In the genomic region with DNA sequence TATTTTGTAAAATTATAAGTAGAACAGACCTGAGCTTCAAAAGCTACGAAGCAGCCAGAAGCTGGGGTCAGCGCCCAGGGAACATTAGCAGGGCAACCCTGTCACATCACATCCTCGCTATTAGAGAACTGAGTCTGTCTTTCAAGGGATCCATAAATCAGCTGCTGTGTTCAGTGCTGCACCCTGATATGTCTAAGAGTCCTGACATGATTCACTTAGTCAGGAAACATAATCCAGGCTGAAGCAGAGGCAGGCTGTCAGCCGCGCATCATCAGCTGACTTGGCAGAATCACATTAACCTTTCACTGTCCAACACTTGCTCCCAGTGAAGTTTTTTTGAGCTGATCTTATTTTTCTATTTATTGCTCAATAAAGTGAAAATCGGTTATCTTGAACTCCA, we compare ENCODE assay signal across 10 cellular contexts. TPM values are rescaled to one million over a fixed set of nuclear protein-coding genes. Genes with fewer than 3 reads are reported as not detected.
DNase-seq lines count a peak whose midpoint lies in the region; ATAC-seq and TF ChIP-seq lines count a peak whose summit lies in the region.
"Had no signal": no experiment of that assay in that cellular context is flagged by ENCODE, and none has a peak within 500 bp of the region (broad histone marks: within the 10 kb centered on the region; RNA-seq: fewer than 3 reads in every experiment).

No MANE protein-coding gene starts in this region.

- POLR2A ChIA-PET in MCF 10A (lab: Yijun Ruan, JAX), result interaction anchor here (0.6 to 1.1 kb wide), 3 partner anchors 9 to 354 kb away, joined by 3 to 4 read pairs (median 3); no protein-coding TSS in a partner anchor

- H3K27me3 ChIP-seq in breast epithelium, result no peaks in the 10 kb centered on the region
- H3K27me3 ChIP-seq: BLaER1 treated with 17β-estradiol and CSF1 and Interleukin-3, amounts not matched to agents 10 nM and 100 nM had no signal

- DNase-seq in MCF 10A (ENCODE audit: unreplicated experiment) (peak; percentile 43), breast epithelium (ENCODE audit: low spot score in 2 of 2) (no peak), astrocyte of the spinal cord (ENCODE audit: low read depth, low spot score) (peak; percentile 39), hepatic stellate cell (ENCODE audit: low spot score) (peak; percentile 11), superior temporal gyrus (ENCODE audit: extremely low spot score) (peak; percentile 80)
- DNase-seq in natural killer cell treated with Interleukin-12 subunit alpha and Interleukin-12 subunit beta and Interleukin-15 and Interleukin-18, amount 100 ng/mL, for 72 hours (ENCODE audit: low spot score), result no peak
- DNase-seq: activated CD8-positive, alpha-beta memory T cell treated with anti-CD3 and anti-CD28 coated beads, Interleukin-2, amount 50 U/mL, for 48 hours had no signal

- no peaks in the 10 kb centered on the region for H3K36me3 Mint-ChIP-seq in MCF 10A (ENCODE audit: insufficient read depth, unreplicated experiment)
- H3K36me3 Mint-ChIP-seq in natural killer cell treated with Interleukin-12 subunit alpha and Interleukin-12 subunit beta and Interleukin-15 and Interleukin-18, amount 100 ng/mL, for 72 hours, result no peaks in the 10 kb centered on the region

- no peak for TF ChIP-seq POLR2A in breast epithelium (IDR thresholded peaks at IDR 0.05)

- H3K36me3 ChIP-seq in breast epithelium, result no peaks in the 10 kb centered on the region
- H3K36me3 ChIP-seq: BLaER1 treated with 17β-estradiol and CSF1 and Interleukin-3, amounts not matched to agents 10 nM and 100 nM had no signal

- H3K27ac Mint-ChIP-seq in MCF 10A (ENCODE audit: low read depth, unreplicated experiment), result no peak overlapping the region
- H3K27ac Mint-ChIP-seq in natural killer cell treated with Interleukin-12 subunit alpha and Interleukin-12 subunit beta and Interleukin-15 and Interleukin-18, amount 100 ng/mL, for 72 hours, result no peak overlapping the region

- no TSS peak for BruUV-seq in MCF 10A (replicated peaks; lab: Mats Ljungman, UMichigan)

- CTCF ChIA-PET in MCF 10A (lab: Yijun Ruan, JAX), result interaction anchor here (0.6 to 11.0 kb wide), 6 partner anchors 9 to 873 kb away, joined by 3 to 321 read pairs (median 4); no protein-coding TSS in a partner anchor

- H3K27me3 Mint-ChIP-seq in MCF 10A (ENCODE audit: insufficient read depth, unreplicated experiment), result no peaks in the 10 kb centered on the region
- peaks cover 8% of the 10 kb centered on the region in 2 donors for H3K27me3 Mint-ChIP-seq in natural killer cell treated with Interleukin-12 subunit alpha and Interleukin-12 subunit beta and Interleukin-15 and Interleukin-18, amount 100 ng/mL, for 72 hours

- H3K4me3 ChIP-seq in breast epithelium (no peak overlapping the region), astrocyte of the spinal cord (ENCODE audit: low read depth, low read length) (no peak overlapping the region)
- H3K4me3 ChIP-seq: BLaER1 treated with 17β-estradiol and CSF1 and Interleukin-3, amounts not matched to agents 10 nM and 100 nM had no signal

- in situ Hi-C loops in astrocyte of the spinal cord (cut with HindIII; ENCODE audit: low sequenced_read_pairs), result no loop called here

- intact Hi-C loops in MCF 10A (cut with micrococcal nuclease) (loop anchor here (5.0 kb wide), 1 partner anchor 595 kb away; no protein-coding TSS in a partner anchor), breast epithelium (cut with DNase I; ENCODE audit: low total_unique reads) (no loop called here)

- H3K9me3 Mint-ChIP-seq in MCF 10A (ENCODE audit: unreplicated experiment), result no peaks in the 10 kb centered on the region
- H3K9me3 Mint-ChIP-seq in natural killer cell treated with Interleukin-12 subunit alpha and Interleukin-12 subunit beta and Interleukin-15 and Interleukin-18, amount 100 ng/mL, for 72 hours, result no peaks in the 10 kb centered on the region

- H3K4me1 ChIP-seq in breast epithelium, result no peaks in the 10 kb centered on the region

- no peak for TF ChIP-seq CTCF in MCF 10A (IDR thresholded peaks at IDR 0.05; ENCODE audit: unreplicated experiment)
- no peak for TF ChIP-seq CTCF in breast epithelium (IDR thresholded peaks at IDR 0.05)
- TF ChIP-seq CTCF in astrocyte of the spinal cord (IDR thresholded peaks at IDR 0.05; ENCODE audit: low read depth, low read length), result no peak

- no peaks in the 10 kb centered on the region for H3K4me1 Mint-ChIP-seq in MCF 10A (ENCODE audit: insufficient read depth, unreplicated experiment)
- H3K4me1 Mint-ChIP-seq in natural killer cell treated with Interleukin-12 subunit alpha and Interleukin-12 subunit beta and Interleukin-15 and Interleukin-18, amount 100 ng/mL, for 72 hours (ENCODE audit: low read depth in 2 of 2), result peaks cover 0 to 3% of the 10 kb centered on the region in 2 donors

- H3K9me3 ChIP-seq in breast epithelium, result no peaks in the 10 kb centered on the region
- H3K9me3 ChIP-seq: BLaER1 treated with 17β-estradiol and CSF1 and Interleukin-3, amounts not matched to agents 10 nM and 100 nM had no signal

- no peak for ATAC-seq in GM21723 (IDR thresholded peaks at IDR 0.05; ENCODE audit: unreplicated experiment)
- no peak for ATAC-seq in HG02763 (IDR thresholded peaks at IDR 0.05; ENCODE audit: unreplicated experiment)
- ATAC-seq in natural killer cell treated with Interleukin-12 subunit alpha and Interleukin-12 subunit beta and Interleukin-15 and Interleukin-18, amount 100 ng/mL, for 72 hours, result no peak

- no peak overlapping the region for H3K27ac ChIP-seq in breast epithelium
- H3K27ac ChIP-seq: BLaER1 treated with 17β-estradiol and CSF1 and Interleukin-3, amounts not matched to agents 10 nM and 100 nM had no signal

- H3K4me3 Mint-ChIP-seq in MCF 10A (ENCODE audit: unreplicated experiment), result no peak overlapping the region
- H3K4me3 Mint-ChIP-seq in natural killer cell treated with Interleukin-12 subunit alpha and Interleukin-12 subunit beta and Interleukin-15 and Interleukin-18, amount 100 ng/mL, for 72 hours, result no peak overlapping the region

RNA-seq across cellular contexts. Expression of a gene that starts 23.5 kb away (rescaled TPM):
- total RNA-seq in MCF 10A (2022), result 0.19 and 0.25 TPM in 2 replicates
- not detected for total RNA-seq in breast epithelium
- 1 to 10 TPM in 1 of 2 donors, under 1 TPM in 1; 0.14 to 1.1 TPM for total RNA-seq in natural killer cell treated with Interleukin-12 subunit alpha and Interleukin-12 subunit beta and Interleukin-15 and Interleukin-18, amount 100 ng/mL, for 72 hours

Comparison
In these comparisons a context has a peak if more than half of its experiments do, and no peak if none do; other contexts are left out.
1. DNase-seq: peak in MCF 10A (single experiment), astrocyte of the spinal cord (single experiment), hepatic stellate cell (single experiment) and superior temporal gyrus (single experiment); none in breast epithelium (0 of 2) and natural killer cell treated with Interleukin-12 subunit alpha and Interleukin-12 subunit beta and Interleukin-15 and Interleukin-18, amount 100 ng/mL, for 72 hours (single experiment).